ENCODE assay signal across 8 cellular contexts in the genomic region with DNA sequence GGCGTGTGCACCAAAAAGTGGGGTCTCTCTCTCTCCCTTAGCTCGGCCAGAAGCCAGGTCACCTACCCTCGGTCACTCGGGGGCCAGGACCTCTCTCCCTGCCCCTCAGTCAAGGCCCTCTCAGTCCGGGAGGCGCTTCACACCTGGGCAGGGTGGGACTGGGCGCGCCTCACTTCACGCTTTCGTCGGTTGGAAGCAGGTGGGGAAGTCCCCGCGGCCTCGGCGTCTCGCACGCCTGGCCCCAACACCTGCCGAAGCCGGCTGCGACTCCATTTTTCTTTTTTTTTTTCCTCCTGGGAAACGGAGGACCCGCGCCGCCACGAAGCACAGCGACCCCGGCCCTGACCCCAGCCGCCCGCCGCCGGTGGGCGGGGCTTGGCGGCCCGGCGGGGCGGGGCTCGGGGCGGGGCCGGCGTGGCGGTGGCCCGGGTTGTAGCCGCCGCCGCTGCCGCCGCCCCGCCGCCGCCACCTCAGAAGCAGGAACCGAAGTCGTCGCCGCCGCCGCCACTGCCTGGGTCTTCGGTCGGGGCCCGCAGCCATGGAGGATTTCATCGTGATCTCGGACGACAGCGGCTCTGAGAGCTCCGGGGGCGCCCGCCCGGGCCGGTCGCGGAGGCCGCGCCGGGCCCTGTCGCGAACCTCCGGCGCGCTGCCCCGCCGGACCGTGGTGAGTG. TPM values are rescaled to one million over a fixed set of nuclear protein-coding genes. Genes with fewer than 3 reads are reported as not detected.
DNase-seq lines count a peak whose midpoint lies in the region; ATAC-seq and TF ChIP-seq lines count a peak whose summit lies in the region.
"Not testable (repeated sequence)": the region's sequence is repeated elsewhere in the genome, so short reads cannot be mapped to it uniquely, and the experiment has no call there.

A gene (plus strand): TSS at position 454 of the 674 bp plus-strand sequence. CDS start 85 bp downstream, at position 539.

- WGBS in GM23248 (ENCODE audit: low coverage in 1 of 2, low lambda C conversion rate in 2 of 2, missing lambda C conversion rate in 2 of 2), 2 experiments, result 4 to 8% methylated on average over 23 to 52 of the region's 81 CpGs
- 6% methylated on average over 50 of the region's 81 CpGs for WGBS in HUES64
- 3 to 8% (median 7%) methylated on average over 36 to 55 of the region's 81 CpGs for WGBS in ovary, 3 donors
- WGBS in testis, 2 donors, result 3 to 7% methylated on average over 31 to 35 of the region's 81 CpGs

- H3K9ac ChIP-seq in GM23248, result peak within 1 kb of the TSS; percentile 57; the same call in 1 of the 2 replicates
- not testable (repeated sequence) for H3K9ac ChIP-seq in HUES64 (ENCODE audit: low read depth, low read length)

- not testable (repeated sequence) for H3K79me2 ChIP-seq in GM23248 (ENCODE audit: insufficient read depth)

- not testable (repeated sequence) for H3K36me3 ChIP-seq in GM23248 (ENCODE audit: low read depth); HUES64 (ENCODE audit: insufficient read depth, low read length); ovary; testis (ENCODE audit: low read depth, missing control alignments)

- peak within 1 kb of the TSS; percentile 65 for H3K4me3 Mint-ChIP-seq in T-helper 2 cell treated with Interferon-gamma antibody and Interleukin-4, amounts not matched to agents 5 μg/mL and 100 μg/mL, for 36 hours
- peak within 1 kb of the TSS; percentile 66 for H3K4me3 Mint-ChIP-seq in activated naive CD8-positive, alpha-beta T cell treated with anti-CD3 and anti-CD28 coated beads, Interleukin-2, amount 10 ng/mL, durations not matched to agents 7 days and 5 days

- in situ Hi-C loops in GM23248 (cut with MboI), result not testable (repeated sequence)

- DNase-seq in GM23248, result peak; percentile 46
- peak; percentile 70 for DNase-seq in T-helper 2 cell treated with Interferon-gamma antibody and Interleukin-4, amounts not matched to agents 5 μg/mL and 100 μg/mL, for 36 hours (ENCODE audit: low spot score)
- peak; percentile 82 for DNase-seq in activated naive CD8-positive, alpha-beta T cell treated with anti-CD3 and anti-CD28 coated beads, Interleukin-2, amount 10 ng/mL, durations not matched to agents 7 days and 5 days
- DNase-seq in Right ventricle myocardium inferior (ENCODE audit: missing footprints), result peak; percentile 72
- DNase-seq in ovary, result peak; percentile 44 to 84 (median 72)
- DNase-seq in testis, result peak; percentile 66

- not testable (repeated sequence) for H3K4me1 Mint-ChIP-seq in T-helper 2 cell treated with Interferon-gamma antibody and Interleukin-4, amounts not matched to agents 5 μg/mL and 100 μg/mL, for 36 hours (ENCODE audit: low read depth); activated naive CD8-positive, alpha-beta T cell treated with anti-CD3 and anti-CD28 coated beads, Interleukin-2, amount 10 ng/mL, durations not matched to agents 7 days and 5 days

- not testable (repeated sequence) for H3K36me3 Mint-ChIP-seq in T-helper 2 cell treated with Interferon-gamma antibody and Interleukin-4, amounts not matched to agents 5 μg/mL and 100 μg/mL, for 36 hours (ENCODE audit: low read depth); activated naive CD8-positive, alpha-beta T cell treated with anti-CD3 and anti-CD28 coated beads, Interleukin-2, amount 10 ng/mL, durations not matched to agents 7 days and 5 days

- not testable (repeated sequence) for TF ChIP-seq CTCF in ovary (IDR thresholded peaks at IDR 0.05); testis (IDR thresholded peaks at IDR 0.05)

- H3F3A ChIP-seq in GM23248 (ENCODE audit: insufficient read depth), result not testable (repeated sequence)

- H3K4me2 ChIP-seq in GM23248 (ENCODE audit: unreplicated experiment), result not testable (repeated sequence)

- intact Hi-C loops in Right ventricle myocardium inferior (cut with DNase I), result loop anchor here (10.0 kb wide), 1 partner anchor 127 kb away; a partner anchor contains a TSS
- intact Hi-C loops in ovary (cut with DNase I); testis (cut with DNase I; ENCODE audit: low total_unique reads): not testable (repeated sequence)

- not testable (repeated sequence) for TF ChIP-seq POLR2A in ovary (IDR thresholded peaks at IDR 0.05); testis (IDR thresholded peaks at IDR 0.05)

- H3K9me2 ChIP-seq in GM23248 (ENCODE audit: insufficient read depth), result not testable (repeated sequence)

- not testable (repeated sequence) for H2AFZ ChIP-seq in GM23248

- peak within 1 kb of the TSS; percentile 71 for H3K27ac Mint-ChIP-seq in T-helper 2 cell treated with Interferon-gamma antibody and Interleukin-4, amounts not matched to agents 5 μg/mL and 100 μg/mL, for 36 hours
- peak within 1 kb of the TSS; percentile 67 for H3K27ac Mint-ChIP-seq in activated naive CD8-positive, alpha-beta T cell treated with anti-CD3 and anti-CD28 coated beads, Interleukin-2, amount 10 ng/mL, durations not matched to agents 7 days and 5 days

- H3K27ac ChIP-seq in GM23248; HUES64 (ENCODE audit: low read depth, low read length): not testable (repeated sequence)
- H3K27ac ChIP-seq in ovary, result peak within 1 kb of the TSS; percentile 57 to 85
- peak within 1 kb of the TSS; percentile 18 to 73 for H3K27ac ChIP-seq in testis

- H3K27me3 ChIP-seq in GM23248 (replicated peaks; ENCODE audit: insufficient read depth); HUES64 (ENCODE audit: insufficient read depth, low read length); ovary; testis: not testable (repeated sequence)

- TF ChIP-seq EP300 in ovary (IDR thresholded peaks at IDR 0.05), result not testable (repeated sequence)

- POLR2A ChIA-PET in activated naive CD8-positive, alpha-beta T cell treated with anti-CD3 and anti-CD28 coated beads, Interleukin-2, amount 10 ng/mL, durations not matched to agents 7 days and 5 days (lab: Charles Lee), result not testable (repeated sequence)

- not testable (repeated sequence) for H3K4me1 ChIP-seq in GM23248 (ENCODE audit: insufficient read depth); HUES64 (ENCODE audit: insufficient read depth, low read length); ovary (ENCODE audit: insufficient read depth); testis

- peak; percentile 69 for ATAC-seq in activated naive CD8-positive, alpha-beta T cell treated with anti-CD3 and anti-CD28 coated beads, Interleukin-2, amount 10 ng/mL, durations not matched to agents 7 days and 5 days (ENCODE audit: low read depth)
- peak; percentile 72 for ATAC-seq in Right ventricle myocardium inferior

- not testable (repeated sequence) for H3K27me3 Mint-ChIP-seq in T-helper 2 cell treated with Interferon-gamma antibody and Interleukin-4, amounts not matched to agents 5 μg/mL and 100 μg/mL, for 36 hours (ENCODE audit: low read depth); activated naive CD8-positive, alpha-beta T cell treated with anti-CD3 and anti-CD28 coated beads, Interleukin-2, amount 10 ng/mL, durations not matched to agents 7 days and 5 days

- not testable (repeated sequence) for H3K9me3 ChIP-seq in GM23248 (ENCODE audit: low read depth); HUES64 (ENCODE audit: insufficient read depth, low read depth, low read length); ovary; testis

- H3K4me3 ChIP-seq in GM08714 (ENCODE audit: low read length), result peak within 1 kb of the TSS; percentile 49; the same call in 1 of the 2 replicates
- H3K4me3 ChIP-seq in GM23248, result peak within 1 kb of the TSS; percentile 67
- peak within 1 kb of the TSS; percentile 36 for H3K4me3 ChIP-seq in HUES64 (ENCODE audit: low read length)
- peak within 1 kb of the TSS; percentile 53 for H3K4me3 ChIP-seq in ovary
- H3K4me3 ChIP-seq in testis, result peak within 1 kb of the TSS; percentile 56 to 66

- H4K20me1 ChIP-seq in GM23248 (ENCODE audit: insufficient read depth), result not testable (repeated sequence)

- not testable (repeated sequence) for H3K9me3 Mint-ChIP-seq in T-helper 2 cell treated with Interferon-gamma antibody and Interleukin-4, amounts not matched to agents 5 μg/mL and 100 μg/mL, for 36 hours; activated naive CD8-positive, alpha-beta T cell treated with anti-CD3 and anti-CD28 coated beads, Interleukin-2, amount 10 ng/mL, durations not matched to agents 7 days and 5 days

RNA-seq across cellular contexts. Expression of the gene that starts here (rescaled TPM):
- total RNA-seq in GM23248 (2014; rRNA removed; shearing (Covaris generic)), result 3.5 and 6.8 TPM in 2 replicates
- 8.2 and 8.6 TPM in 2 replicates for polyA plus RNA-seq in GM23248 (2016; fragmentation: Nextera tagmentation; extraction: Ambion mirVana)
- 13.9 TPM for polyA plus RNA-seq in HUES64 (2013, experiment 1 of 2)
- polyA plus RNA-seq in HUES64 (2013, experiment 2 of 2), result 18.1 TPM
- 10 to 100 TPM; 31.6 to 33.2 TPM for total RNA-seq in activated naive CD8-positive, alpha-beta T cell treated with anti-CD3 and anti-CD28 coated beads, Interleukin-2, amount 10 ng/mL, durations not matched to agents 7 days and 5 days
- total RNA-seq in Right ventricle myocardium inferior, result 4.1 TPM
- total RNA-seq in ovary, result 100 to 1,000 TPM in 2 of 7 donors, 10 to 100 TPM in 5; 50.9 to 114 (median 76.3) TPM
- polyA plus RNA-seq in ovary, result 100 to 1,000 TPM in 1 of 2 donors, 10 to 100 TPM in 1; 39.0 to 104 TPM
- 100 to 1,000 TPM; 106 to 119 TPM for total RNA-seq in testis
- polyA plus RNA-seq in testis (ENCODE audit: insufficient read depth, low read depth, low replicate concordance), result 97.9 TPM
